In the genomic region with DNA sequence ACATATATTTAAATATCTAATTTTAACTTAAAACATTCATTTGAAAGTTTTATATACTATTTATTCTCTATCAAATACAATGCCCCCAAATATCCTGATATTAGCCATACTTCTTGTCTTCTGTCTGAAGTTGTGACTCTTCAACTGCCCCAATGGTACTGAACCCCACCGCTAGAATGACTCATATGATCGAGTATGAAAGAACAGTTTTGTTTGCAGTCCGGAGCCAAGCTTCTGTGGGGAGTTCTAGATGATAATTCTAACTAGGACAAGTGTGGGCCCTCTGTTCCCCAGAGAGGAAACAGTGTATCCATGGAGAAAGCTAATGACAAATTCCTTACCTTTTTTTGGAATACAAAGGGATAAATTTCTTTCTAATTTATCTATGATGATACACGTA, we compare ENCODE assay signal across 17 cellular contexts. TPM values are rescaled to one million over a fixed set of nuclear protein-coding genes. Genes with fewer than 3 reads are reported as not detected.
DNase-seq lines count a peak whose midpoint lies in the region; TF ChIP-seq lines count a peak whose summit lies in the region.
"Had no signal": no experiment of that assay in that cellular context is flagged by ENCODE, and none has a peak within 500 bp of the region (broad histone marks: within the 10 kb centered on the region; RNA-seq: fewer than 3 reads in every experiment).

No MANE protein-coding gene starts in this region.

- H3K9me3 ChIP-seq in testis: no peaks in the 10 kb centered on the region
- H3K9me3 ChIP-seq in effector memory CD4-positive, alpha-beta T cell (ENCODE audit: control insufficient read depth, low read length): no peaks in the 10 kb centered on the region

- no peaks in the 10 kb centered on the region for H3K27me3 ChIP-seq in testis
- H3K27me3 ChIP-seq in effector memory CD4-positive, alpha-beta T cell (replicated peaks; ENCODE audit: control insufficient read depth, insufficient read depth, low read length, poor library complexity, severe bottlenecking): no peaks in the 10 kb centered on the region
- H3K27me3 ChIP-seq: BLaER1 had no signal

- DNase-seq in NCI-H748 (lab: John Stamatoyannopoulos, UW; ENCODE audit: unreplicated experiment) (peak; percentile 20), NCI-H748 treated with DMSO at 0.1 percent for 48 hours (lab: John Stamatoyannopoulos, UW) (no peak), astrocyte of the hippocampus (ENCODE audit: low read depth, low spot score) (peak; percentile 5), globus pallidus (ENCODE audit: low spot score) (peak; percentile 47), testis (peak; percentile 62), GM13976 (ENCODE audit: low spot score) (no peak)
- no peak for DNase-seq in effector memory CD4-positive, alpha-beta T cell
- no peak for DNase-seq in activated CD8-positive, alpha-beta memory T cell treated with anti-CD3 and anti-CD28 coated beads, Interleukin-2, amount 50 U/mL, for 4 hours
- DNase-seq: DMS53, HCEC 1CT, MV-4-11, NCI-H1417 treated with DMSO at 0.1 percent for 48 hours, NCI-H2029 treated with DMSO at 0.1 percent for 48 hours, NCI-H510A treated with DMSO at 0.1 percent for 48 hours had no signal

- no peaks in the 10 kb centered on the region for H3K4me1 ChIP-seq in testis
- H3K4me1 ChIP-seq in effector memory CD4-positive, alpha-beta T cell (ENCODE audit: control insufficient read depth, insufficient read depth, low read length, poor library complexity, severe bottlenecking): no peaks in the 10 kb centered on the region
- H3K4me1 ChIP-seq: BLaER1 had no signal

- no peak for TF ChIP-seq POLR2A in testis (IDR thresholded peaks at IDR 0.05)

- in situ Hi-C loops in GM13976 (cut with MboI; ENCODE audit: low sequenced_read_pairs, unreplicated experiment): no loop called here

- intact Hi-C loops in testis (cut with DNase I; ENCODE audit: low total_unique reads): no loop called here

- no peak overlapping the region for H3K27ac ChIP-seq in testis
- H3K27ac ChIP-seq in effector memory CD4-positive, alpha-beta T cell (ENCODE audit: insufficient read depth, low read length, poor library complexity, severe bottlenecking): no peak overlapping the region
- H3K27ac ChIP-seq: 22Rv1, BLaER1 had no signal

- WGBS in testis, 2 donors: 42 to 52% methylated on average over 4 of the region's 4 CpGs

- H3K36me3 ChIP-seq in testis (ENCODE audit: low read depth, missing control alignments): no peaks in the 10 kb centered on the region
- H3K36me3 ChIP-seq in effector memory CD4-positive, alpha-beta T cell (ENCODE audit: control insufficient read depth, insufficient read depth, low read length): no peaks in the 10 kb centered on the region
- H3K36me3 ChIP-seq: BLaER1 had no signal

- no peak overlapping the region for H3K4me3 ChIP-seq in testis
- H3K4me3 ChIP-seq in effector memory CD4-positive, alpha-beta T cell (ENCODE audit: insufficient read depth, low read depth, low read length, poor library complexity, severe bottlenecking): no peak overlapping the region
- H3K4me3 ChIP-seq: BLaER1 had no signal

- TF ChIP-seq CTCF in testis (IDR thresholded peaks at IDR 0.05) (no peak), GM13976 (IDR thresholded peaks at IDR 0.05; ENCODE audit: borderline replicate concordance, control extremely low read depth, extremely low read depth, insufficient read depth, missing control alignments) (no peak)

RNA-seq across cellular contexts. Expression of gene CT47A1, which starts 24.7 kb away (rescaled TPM):
- 1 to 10 TPM in 1 of 2 donors, not detected in 1; 2.0 TPM for total RNA-seq in testis
- not detected for polyA plus RNA-seq in testis (ENCODE audit: insufficient read depth, low read depth, low replicate concordance)
- total RNA-seq: HT-29 had no signal

RNA-seq across cellular contexts. Expression of gene CT47A2, which starts 29.5 kb away (rescaled TPM):
- total RNA-seq in testis: not detected
- polyA plus RNA-seq in testis (ENCODE audit: insufficient read depth, low read depth, low replicate concordance): not detected
- total RNA-seq: HT-29 had no signal

RNA-seq across cellular contexts. Expression of gene CT47A3, which starts 34.4 kb away (rescaled TPM):
- not detected for total RNA-seq in testis
- polyA plus RNA-seq in testis (ENCODE audit: insufficient read depth, low read depth, low replicate concordance): not detected
- total RNA-seq: HT-29 had no signal

RNA-seq across cellular contexts. Expression of gene GLUD2, which starts 37.2 kb away (rescaled TPM):
- total RNA-seq in testis: 100 to 1,000 TPM; 135 to 176 TPM
- 68.5 TPM for polyA plus RNA-seq in testis (ENCODE audit: insufficient read depth, low read depth, low replicate concordance)

RNA-seq across cellular contexts. Expression of gene CT47A4, which starts 39.2 kb away (rescaled TPM):
- total RNA-seq in testis: not detected
- polyA plus RNA-seq in testis (ENCODE audit: insufficient read depth, low read depth, low replicate concordance): not detected
- total RNA-seq: HT-29 had no signal

Comparison
In these comparisons a context has a peak if more than half of its experiments do, and no peak if none do; other contexts are left out.
1. DNase-seq: peak in NCI-H748 (single experiment), astrocyte of the hippocampus (single experiment), globus pallidus (single experiment) and testis (single experiment); none in NCI-H748 treated with DMSO at 0.1 percent for 48 hours (single experiment), effector memory CD4-positive, alpha-beta T cell (0 of 3), GM13976 (single experiment) and activated CD8-positive, alpha-beta memory T cell treated with anti-CD3 and anti-CD28 coated beads, Interleukin-2, amount 50 U/mL, for 4 hours (single experiment).